36 cellular contexts compared by ENCODE assay signal in genomic region chr6:10989587-10989986, GRCh38. TPM values are rescaled to one million over a fixed set of nuclear protein-coding genes. Genes with fewer than 3 reads are reported as not detected.
"Had no signal": no experiment of that assay in that cellular context is flagged by ENCODE, and none has a peak within 500 bp of the region (broad histone marks: within the 10 kb centered on the region; RNA-seq: fewer than 3 reads in every experiment).

No MANE protein-coding gene starts in this region.

- ATAC-seq: activated naive CD4-positive, alpha-beta T cell treated with anti-CD3 and anti-CD28 coated beads, Interleukin-2, amount 50 U/mL, for 72 hours; activated naive CD8-positive, alpha-beta T cell treated with anti-CD3 and anti-CD28 coated beads, Interleukin-2, amount 50 U/mL, for 24 hours; activated T-cell treated with anti-CD3 and anti-CD28 coated beads, Interleukin-2, amount 50 U/mL, for 4 hours; activated T-cell treated with anti-CD3 and anti-CD28 coated beads, Interleukin-2, amount 50 U/mL, for 72 hours; activated T-helper 17 cell treated with anti-CD3 and anti-CD28 coated beads, Interleukin-2, amount 50 U/mL, for 72 hours; body of pancreas had no signal

- H3K9me3 ChIP-seq: adrenal gland, ascending aorta, body of pancreas, breast epithelium had no signal

- H3K9me3 Mint-ChIP-seq: activated naive CD4-positive, alpha-beta T cell treated with anti-CD3 and anti-CD28 coated beads, Interleukin-2, amount 10 ng/mL, durations not matched to agents 7 days and 5 days; activated naive CD4-positive, alpha-beta T cell treated with anti-CD3 and anti-CD28 coated beads, Interleukin-2, amount 50 U/mL, for 24 hours; activated naive CD4-positive, alpha-beta T cell treated with anti-CD3 and anti-CD28 coated beads, Interleukin-2, amount 50 U/mL, for 72 hours; activated naive CD8-positive, alpha-beta T cell treated with anti-CD3 and anti-CD28 coated beads for 36 hours; activated naive CD8-positive, alpha-beta T cell treated with anti-CD3 and anti-CD28 coated beads, Interleukin-2, amount 50 U/mL, for 24 hours; activated T-cell treated with anti-CD3 and anti-CD28 coated beads, Interleukin-2, amount 50 U/mL, for 4 hours; activated T-cell treated with anti-CD3 and anti-CD28 coated beads, Interleukin-2, amount 50 U/mL, for 72 hours; activated T-helper 1 cell treated with anti-CD3 and anti-CD28 coated beads, Interleukin-12 subunit alpha, Interleukin-12 subunit beta, Interleukin-2, Interleukin-4 antibody, amounts not matched to agents 30 ng/mL and 10 ng/mL and 1 ng/mL, durations not matched to agents 14 hours and 24 hours and 36 hours; activated T-helper 17 cell treated with anti-CD3 and anti-CD28 coated beads, Interleukin-2, amount 50 U/mL, for 72 hours; activated T-helper 2 cell treated with anti-CD3 and anti-CD28 coated beads, Interferon-gamma antibody, Interleukin-2, Interleukin-4, amounts not matched to agents 10 μg/mL and 5 μg/mL and 100 μg/mL, durations not matched to agents 14 hours and 24 hours and 36 hours; central memory CD8-positive, alpha-beta T cell had no signal

- H3K27me3 ChIP-seq: adrenal gland, ascending aorta, body of pancreas, brain microvascular endothelial cell, breast epithelium, cardiac muscle cell had no signal

- H3K27me3 Mint-ChIP-seq: activated naive CD8-positive, alpha-beta T cell treated with anti-CD3 and anti-CD28 coated beads, Interleukin-2, amount 10 ng/mL, durations not matched to agents 7 days and 5 days; brain had no signal

- H3K36me3 Mint-ChIP-seq: activated naive CD4-positive, alpha-beta T cell treated with anti-CD3 and anti-CD28 coated beads, Interleukin-2, amount 10 ng/mL, durations not matched to agents 7 days and 5 days; activated naive CD4-positive, alpha-beta T cell treated with anti-CD3 and anti-CD28 coated beads, Interleukin-2, amount 50 U/mL, for 24 hours; activated naive CD4-positive, alpha-beta T cell treated with anti-CD3 and anti-CD28 coated beads, Interleukin-2, amount 50 U/mL, for 72 hours; activated naive CD8-positive, alpha-beta T cell; activated naive CD8-positive, alpha-beta T cell treated with anti-CD3 and anti-CD28 coated beads for 36 hours; activated naive CD8-positive, alpha-beta T cell treated with anti-CD3 and anti-CD28 coated beads, Interleukin-2, amount 10 ng/mL, durations not matched to agents 7 days and 5 days had no signal

- H3K27ac ChIP-seq: adrenal gland, ascending aorta, body of pancreas, brain microvascular endothelial cell, breast epithelium, cardiac muscle cell had no signal

- H3K36me3 ChIP-seq: adrenal gland, ascending aorta, brain microvascular endothelial cell, breast epithelium, cardiac muscle cell had no signal

- H3K27ac Mint-ChIP-seq: activated naive CD4-positive, alpha-beta T cell treated with anti-CD3 and anti-CD28 coated beads for 36 hours; activated naive CD4-positive, alpha-beta T cell treated with anti-CD3 and anti-CD28 coated beads, Interleukin-2, amount 10 ng/mL, durations not matched to agents 7 days and 5 days; activated naive CD4-positive, alpha-beta T cell treated with anti-CD3 and anti-CD28 coated beads, Interleukin-2, amount 50 U/mL, for 24 hours; activated naive CD4-positive, alpha-beta T cell treated with anti-CD3 and anti-CD28 coated beads, Interleukin-2, amount 50 U/mL, for 72 hours; activated naive CD8-positive, alpha-beta T cell; activated naive CD8-positive, alpha-beta T cell treated with anti-CD3 and anti-CD28 coated beads for 36 hours; activated naive CD8-positive, alpha-beta T cell treated with anti-CD3 and anti-CD28 coated beads, Interleukin-2, amount 10 ng/mL, durations not matched to agents 7 days and 5 days; activated naive CD8-positive, alpha-beta T cell treated with anti-CD3 and anti-CD28 coated beads, Interleukin-2, amount 50 U/mL, for 24 hours; activated T-cell treated with anti-CD3 and anti-CD28 coated beads, Interleukin-2, amount 50 U/mL, for 72 hours; activated T-helper 1 cell treated with anti-CD3 and anti-CD28 coated beads, Interleukin-12 subunit alpha, Interleukin-12 subunit beta, Interleukin-2, Interleukin-4 antibody, amounts not matched to agents 30 ng/mL and 10 ng/mL and 1 ng/mL, durations not matched to agents 14 hours and 24 hours and 36 hours; activated T-helper 17 cell treated with anti-CD3 and anti-CD28 coated beads, Interleukin-2, amount 50 U/mL, for 72 hours; activated T-helper 2 cell treated with anti-CD3 and anti-CD28 coated beads, Interferon-gamma antibody, Interleukin-2, Interleukin-4, amounts not matched to agents 10 μg/mL and 5 μg/mL and 100 μg/mL, durations not matched to agents 14 hours and 24 hours and 36 hours; brain had no signal

- H3K4me3 Mint-ChIP-seq: activated naive CD4-positive, alpha-beta T cell treated with anti-CD3 and anti-CD28 coated beads for 36 hours; activated naive CD4-positive, alpha-beta T cell treated with anti-CD3 and anti-CD28 coated beads, Interleukin-2, amount 10 ng/mL, durations not matched to agents 7 days and 5 days; activated naive CD4-positive, alpha-beta T cell treated with anti-CD3 and anti-CD28 coated beads, Interleukin-2, amount 50 U/mL, for 24 hours; activated naive CD8-positive, alpha-beta T cell; activated naive CD8-positive, alpha-beta T cell treated with anti-CD3 and anti-CD28 coated beads for 36 hours; activated naive CD8-positive, alpha-beta T cell treated with anti-CD3 and anti-CD28 coated beads, Interleukin-2, amount 10 ng/mL, durations not matched to agents 7 days and 5 days; activated naive CD8-positive, alpha-beta T cell treated with anti-CD3 and anti-CD28 coated beads, Interleukin-2, amount 50 U/mL, for 24 hours; activated T-cell treated with anti-CD3 and anti-CD28 coated beads, Interleukin-2, amount 50 U/mL, for 4 hours; activated T-cell treated with anti-CD3 and anti-CD28 coated beads, Interleukin-2, amount 50 U/mL, for 72 hours; activated T-helper 1 cell treated with anti-CD3 and anti-CD28 coated beads, Interleukin-12 subunit alpha, Interleukin-12 subunit beta, Interleukin-2, Interleukin-4 antibody, amounts not matched to agents 30 ng/mL and 10 ng/mL and 1 ng/mL, durations not matched to agents 14 hours and 24 hours and 36 hours; activated T-helper 17 cell treated with anti-CD3 and anti-CD28 coated beads, Interleukin-2, amount 50 U/mL, for 72 hours; brain; central memory CD8-positive, alpha-beta T cell had no signal

- H3K4me1 ChIP-seq: adrenal gland, ascending aorta, body of pancreas, breast epithelium had no signal

- DNase-seq: activated effector memory CD4-positive, alpha-beta T cell treated with anti-CD3 and anti-CD28 coated beads, Interleukin-2, amount 50 U/mL, for 16 hours; activated effector memory CD4-positive, alpha-beta T cell treated with Interleukin-2 at 50 U/mL for 16 hours; activated gamma-delta T cell; activated gamma-delta T cell treated with Interleukin-2 at 50 U/mL for 16 hours; activated naive CD4-positive, alpha-beta T cell; activated naive CD4-positive, alpha-beta T cell treated with anti-CD3 and anti-CD28 coated beads for 36 hours; activated naive CD4-positive, alpha-beta T cell treated with anti-CD3 and anti-CD28 coated beads, Interleukin-2, amount 10 ng/mL, durations not matched to agents 7 days and 5 days; activated naive CD4-positive, alpha-beta T cell treated with anti-CD3 and anti-CD28 coated beads, Interleukin-2, amount 50 U/mL, for 16 hours; activated naive CD4-positive, alpha-beta T cell treated with Interleukin-2 at 50 U/mL for 16 hours; activated naive CD8-positive, alpha-beta T cell treated with anti-CD3 and anti-CD28 coated beads for 36 hours; activated naive CD8-positive, alpha-beta T cell treated with anti-CD3 and anti-CD28 coated beads, Interleukin-2, amount 10 ng/mL, durations not matched to agents 7 days and 5 days; activated naive CD8-positive, alpha-beta T cell treated with anti-CD3 and anti-CD28 coated beads, Interleukin-2, amount 50 U/mL, for 24 hours; activated T-cell treated with anti-CD3 and anti-CD28 coated beads, Interleukin-2, amount 50 U/mL, for 4 hours; activated T-cell treated with anti-CD3 and anti-CD28 coated beads, Interleukin-2, amount 50 U/mL, for 48 hours; activated T-cell treated with anti-CD3 and anti-CD28 coated beads, Interleukin-2, amount 50 U/mL, for 72 hours; adrenal gland; amniotic stem cell; amygdala; anterior cingulate cortex; aorta; body of pancreas; brain microvascular endothelial cell; caudate nucleus; central memory CD4-positive, alpha-beta T cell; cerebellar nuclear complex had no signal

- H3K4me1 Mint-ChIP-seq: activated naive CD4-positive, alpha-beta T cell treated with anti-CD3 and anti-CD28 coated beads, Interleukin-2, amount 10 ng/mL, durations not matched to agents 7 days and 5 days; activated naive CD4-positive, alpha-beta T cell treated with anti-CD3 and anti-CD28 coated beads, Interleukin-2, amount 50 U/mL, for 24 hours; activated naive CD8-positive, alpha-beta T cell treated with anti-CD3 and anti-CD28 coated beads for 36 hours; activated naive CD8-positive, alpha-beta T cell treated with anti-CD3 and anti-CD28 coated beads, Interleukin-2, amount 10 ng/mL, durations not matched to agents 7 days and 5 days; activated naive CD8-positive, alpha-beta T cell treated with anti-CD3 and anti-CD28 coated beads, Interleukin-2, amount 50 U/mL, for 24 hours; activated T-helper 17 cell treated with anti-CD3 and anti-CD28 coated beads, Interleukin-2, amount 50 U/mL, for 72 hours; central memory CD8-positive, alpha-beta T cell had no signal

- H3K4me3 ChIP-seq: adrenal gland, ascending aorta, body of pancreas, breast epithelium, cardiac muscle cell had no signal

RNA-seq across cellular contexts. Expression of gene ELOVL2, which starts 54.5 kb away (rescaled TPM):
- total RNA-seq: activated naive CD4-positive, alpha-beta T cell treated with anti-CD3 and anti-CD28 coated beads for 36 hours; activated naive CD4-positive, alpha-beta T cell treated with anti-CD3 and anti-CD28 coated beads, Interleukin-2, amount 50 U/mL, for 72 hours; activated naive CD8-positive, alpha-beta T cell treated with anti-CD3 and anti-CD28 coated beads for 36 hours; activated naive CD8-positive, alpha-beta T cell treated with anti-CD3 and anti-CD28 coated beads, Interleukin-2, amount 10 ng/mL, durations not matched to agents 7 days and 5 days; activated T-cell treated with anti-CD3 and anti-CD28 coated beads, Interleukin-2, amount 50 U/mL, for 4 hours; activated T-helper 1 cell treated with anti-CD3 and anti-CD28 coated beads, Interleukin-12 subunit alpha, Interleukin-12 subunit beta, Interleukin-2, Interleukin-4 antibody, amounts not matched to agents 30 ng/mL and 10 ng/mL and 1 ng/mL, durations not matched to agents 14 hours and 24 hours and 36 hours; activated T-helper 17 cell treated with anti-CD3 and anti-CD28 coated beads, Interleukin-2, amount 50 U/mL, for 72 hours; activated T-helper 2 cell treated with anti-CD3 and anti-CD28 coated beads, Interferon-gamma antibody, Interleukin-2, Interleukin-4, amounts not matched to agents 10 μg/mL and 5 μg/mL and 100 μg/mL, durations not matched to agents 14 hours and 24 hours and 36 hours had no signal
